ENCODE assay signal across 8 cellular contexts in genomic region chr3:44976002-44976815, GRCh38. TPM values are rescaled to one million over a fixed set of nuclear protein-coding genes. Genes with fewer than 3 reads are reported as not detected.
DNase-seq lines count a peak whose midpoint lies in the region; ATAC-seq and TF ChIP-seq lines count a peak whose summit lies in the region.

TSS of gene EXOSC7 (plus strand) at chr3:44976244. CDS start at chr3:44976278, 34 bp downstream.
TSS of gene ZDHHC3 (minus strand) at chr3:44976174. CDS start at chr3:44959436, 16,738 bp downstream.

- peaks cover 50% of the 10 kb centered on the region for H3K4me1 Mint-ChIP-seq in activated CD4-positive, alpha-beta T cell treated with anti-CD3 and anti-CD28 coated beads, Interleukin-2, amount 10 ng/mL, durations not matched to agents 24 days and 14 days

- peaks cover 23% of the 10 kb centered on the region for H3K36me3 Mint-ChIP-seq in activated CD4-positive, alpha-beta T cell treated with anti-CD3 and anti-CD28 coated beads, Interleukin-2, amount 10 ng/mL, durations not matched to agents 24 days and 14 days (ENCODE audit: low read depth)

- intact Hi-C loops in activated CD4-positive, alpha-beta T cell treated with anti-CD3 and anti-CD28 coated beads, Interleukin-2, amount 10 ng/mL, durations not matched to agents 24 days and 14 days (cut with micrococcal nuclease) = loop anchor here (2.0 to 5.0 kb wide), 4 partner anchors 114 to 639 kb away; partner anchors contain the start of genes KIAA1143, KIF15, TCAIM and TMEM42

- peak within 1 kb of the TSS; percentile 68 for H3K4me3 ChIP-seq in AG09309 (ENCODE audit: control insufficient read depth, low read depth, low read length)
- H3K4me3 ChIP-seq in coronary artery = peak within 1 kb of the TSS; percentile 100

- H3K9me3 Mint-ChIP-seq in activated CD4-positive, alpha-beta T cell treated with anti-CD3 and anti-CD28 coated beads, Interleukin-2, amount 10 ng/mL, durations not matched to agents 24 days and 14 days = no peaks in the 10 kb centered on the region

- DNase-seq in AG09309 (ENCODE audit: low read depth) (no peak), NCI-H524 treated with DMSO at 0.1 percent for 48 hours (lab: John Stamatoyannopoulos, UW) (peak; percentile 14), coronary artery (ENCODE audit: low spot score) (peak; percentile 89), left kidney (ENCODE audit: low read depth, low spot score) (peak; percentile 95)
- peak; percentile 95 for DNase-seq in activated CD4-positive, alpha-beta T cell treated with anti-CD3 and anti-CD28 coated beads, Interleukin-2, amount 10 ng/mL, durations not matched to agents 24 days and 14 days
- DNase-seq in stimulated activated CD4-positive, alpha-beta T cell treated with anti-CD3 and anti-CD28 coated beads, Interleukin-1b, Interleukin-23, amount 100 ng/mL, for 48 hours = peak; percentile 86

- H3K27ac Mint-ChIP-seq in activated CD4-positive, alpha-beta T cell treated with anti-CD3 and anti-CD28 coated beads, Interleukin-2, amount 10 ng/mL, durations not matched to agents 24 days and 14 days = peak within 1 kb of the TSS; percentile 98

- ATAC-seq in GM18909 (IDR thresholded peaks at IDR 0.05; ENCODE audit: poor library complexity, unreplicated experiment) (peak; percentile 79), HG03139 (IDR thresholded peaks at IDR 0.05; ENCODE audit: unreplicated experiment) (peak; percentile 73)

- H3K4me3 Mint-ChIP-seq in activated CD4-positive, alpha-beta T cell treated with anti-CD3 and anti-CD28 coated beads, Interleukin-2, amount 10 ng/mL, durations not matched to agents 24 days and 14 days = peak within 1 kb of the TSS; percentile 98

- H3K27me3 Mint-ChIP-seq in activated CD4-positive, alpha-beta T cell treated with anti-CD3 and anti-CD28 coated beads, Interleukin-2, amount 10 ng/mL, durations not matched to agents 24 days and 14 days = no peaks in the 10 kb centered on the region

- peak within 1 kb of the TSS; percentile 83 to 90 for H3K27ac ChIP-seq in coronary artery

- no peak for TF ChIP-seq CTCF in AG09309 (IDR thresholded peaks at IDR 0.05; ENCODE audit: control insufficient read depth, insufficient read depth, low read depth, low read length, missing control alignments)
- no peak for TF ChIP-seq CTCF in coronary artery (IDR thresholded peaks at IDR 0.05)

RNA-seq across cellular contexts. Expression of gene EXOSC7, which starts in this region (rescaled TPM):
- total RNA-seq in activated CD4-positive, alpha-beta T cell treated with anti-CD3 and anti-CD28 coated beads, Interleukin-2, amount 10 ng/mL, durations not matched to agents 24 days and 14 days = 95.5 and 97.9 TPM in 2 replicates

RNA-seq across cellular contexts. Expression of gene ZDHHC3, which starts in this region (rescaled TPM):
- total RNA-seq in activated CD4-positive, alpha-beta T cell treated with anti-CD3 and anti-CD28 coated beads, Interleukin-2, amount 10 ng/mL, durations not matched to agents 24 days and 14 days = 42.0 and 46.2 TPM in 2 replicates
